Comparison of ENCODE assay signal across 10 cellular contexts in genomic region chr11:75689861-75690641, GRCh38. TPM values are rescaled to one million over a fixed set of nuclear protein-coding genes. Genes with fewer than 3 reads are reported as not detected.
DNase-seq lines count a peak whose midpoint lies in the region; ATAC-seq, FAIRE-seq and TF ChIP-seq lines count a peak whose summit lies in the region.
"Had no signal": no experiment of that assay in that cellular context is flagged by ENCODE, and none has a peak within 500 bp of the region (broad histone marks: within the 10 kb centered on the region; RNA-seq: fewer than 3 reads in every experiment).

No MANE protein-coding gene starts in this region.

- H4K20me1 ChIP-seq in PC-3 (ENCODE audit: low read length) = no peaks in the 10 kb centered on the region
- no peaks in the 10 kb centered on the region for H4K20me1 ChIP-seq in MM.1S (ENCODE audit: insufficient read depth, low read length)

- H3K9me3 ChIP-seq in PC-3 (ENCODE audit: low read length) (no peaks in the 10 kb centered on the region), MM.1S (replicated peaks; ENCODE audit: insufficient read depth, low read length) (no peaks in the 10 kb centered on the region)

- peak in 1 of 2 donors; percentile 12 for DNase-seq in activated T-cell treated with anti-CD3 and anti-CD28 coated beads, Interleukin-2, amount 50 U/mL, for 72 hours
- no peak for DNase-seq in activated T-cell treated with anti-CD3 and anti-CD28 coated beads, Interleukin-2, amount 50 U/mL, for 1 hour
- DNase-seq in PC-3 (peak; percentile 55), NCI-H510A treated with DMSO at 0.1 percent for 48 hours (lab: John Stamatoyannopoulos, UW) (no peak), MM.1S (no peak), urothelium cell line (ENCODE audit: low spot score) (no peak)
- no peak for DNase-seq in stimulated activated naive CD8-positive, alpha-beta T cell treated with anti-CD3 and anti-CD28 coated beads, Interleukin-15, Interleukin-2, amounts not matched to agents 100 U/mL and 50 U/mL, for 24 hours
- DNase-seq: NCI-H1105 treated with DMSO at 0.1 percent for 48 hours had no signal

- CTCF ChIA-PET in PC-3 (lab: Charles Lee) = interaction anchor here (0.7 kb wide), 1 partner anchor 16 kb away, joined by 3 read pairs; no protein-coding TSS in a partner anchor

- peaks cover 22% of the 10 kb centered on the region for H3K4me1 Mint-ChIP-seq in activated T-cell treated with anti-CD3 and anti-CD28 coated beads, Interleukin-2, amount 50 U/mL, for 72 hours (ENCODE audit: low read depth)

- H3K9me2 ChIP-seq in PC-3 (replicated peaks; ENCODE audit: low read length) (no peaks in the 10 kb centered on the region), MM.1S (replicated peaks; ENCODE audit: insufficient read depth, low read length) (no peaks in the 10 kb centered on the region)

- TF ChIP-seq CTCF in PC-3 (conservative IDR thresholded peaks at IDR 0.05; ENCODE audit: low read depth, low read length) (no peak), MM.1S (IDR thresholded peaks at IDR 0.05; ENCODE audit: low read length) (no peak)

- H3K27ac ChIP-seq in PC-3 (ENCODE audit: low read length) = no peak overlapping the region
- H3K27ac ChIP-seq in MM.1S (ENCODE audit: low read length) = no peak overlapping the region

- intact Hi-C loops in PC-3 (cut with micrococcal nuclease) = loop anchor here (10.0 kb wide), 1 partner anchor 145 kb away; no protein-coding TSS in a partner anchor

- FAIRE-seq in urothelium cell line (lab: Jason Lieb, UNC) = no peak

- peak overlapping the region; percentile 41 for H3K4me2 ChIP-seq in PC-3 (ENCODE audit: low read length)
- no peak overlapping the region for H3K4me2 ChIP-seq in MM.1S (ENCODE audit: low read depth, low read length)

- H3K9ac ChIP-seq in PC-3 (ENCODE audit: low read length) (no peak overlapping the region), MM.1S (ENCODE audit: low read length) (no peak overlapping the region)

- H2AFZ ChIP-seq in PC-3 (ENCODE audit: low read length) (no peak overlapping the region), MM.1S (ENCODE audit: low read length) (no peak overlapping the region)

- peaks cover 16% of the 10 kb centered on the region for H3K4me1 ChIP-seq in PC-3 (ENCODE audit: insufficient read depth, low read length)
- H3K4me1 ChIP-seq in MM.1S (ENCODE audit: low read length) = no peaks in the 10 kb centered on the region

- H3K4me3 Mint-ChIP-seq in activated T-cell treated with anti-CD3 and anti-CD28 coated beads, Interleukin-2, amount 50 U/mL, for 72 hours = peak overlapping the region in 1 of 2 donors; percentile 49
- H3K4me3 Mint-ChIP-seq: T-helper 1 cell treated with Interleukin-12 subunit alpha and Interleukin-12 subunit beta and Interleukin-4 antibody, amounts not matched to agents 30 μg/mL and 1 μg/mL, for 36 hours had no signal

- peaks cover 12% of the 10 kb centered on the region in 2 donors for H3K36me3 Mint-ChIP-seq in activated T-cell treated with anti-CD3 and anti-CD28 coated beads, Interleukin-2, amount 50 U/mL, for 72 hours (ENCODE audit: insufficient read depth in 2 of 2)

- H3K79me2 ChIP-seq in PC-3 (ENCODE audit: low read length) (no peaks in the 10 kb centered on the region), MM.1S (ENCODE audit: low read length) (no peaks in the 10 kb centered on the region)

- no peak overlapping the region for H3K27ac Mint-ChIP-seq in activated T-cell treated with anti-CD3 and anti-CD28 coated beads, Interleukin-2, amount 50 U/mL, for 72 hours
- H3K27ac Mint-ChIP-seq: T-helper 1 cell treated with Interleukin-12 subunit alpha and Interleukin-12 subunit beta and Interleukin-4 antibody, amounts not matched to agents 30 μg/mL and 1 μg/mL, for 36 hours had no signal

- H3F3A ChIP-seq in PC-3 (ENCODE audit: low read length, unreplicated experiment) = no peaks in the 10 kb centered on the region
- H3F3A ChIP-seq in MM.1S (ENCODE audit: insufficient read depth, low read length) = no peaks in the 10 kb centered on the region

- peaks cover 71% of the 10 kb centered on the region for H3K27me3 Mint-ChIP-seq in activated T-cell treated with anti-CD3 and anti-CD28 coated beads, Interleukin-2, amount 50 U/mL, for 72 hours (ENCODE audit: low read depth)

- peak; percentile 64 to 76 for ATAC-seq in activated T-cell treated with anti-CD3 and anti-CD28 coated beads, Interleukin-2, amount 50 U/mL, for 72 hours (replicated peaks in 1 of 2)
- ATAC-seq in HG02798 (IDR thresholded peaks at IDR 0.05; ENCODE audit: poor library complexity, unreplicated experiment) (peak; percentile 54), PC-3 (peak; percentile 80)
- peak; percentile 73 for ATAC-seq in stimulated activated naive CD8-positive, alpha-beta T cell treated with anti-CD3 and anti-CD28 coated beads, Interleukin-15, Interleukin-2, amounts not matched to agents 100 U/mL and 50 U/mL, for 24 hours

- POLR2A ChIA-PET in PC-3 (lab: Charles Lee; ENCODE audit: unreplicated experiment) = no interaction called here

- H3K9me3 Mint-ChIP-seq in activated T-cell treated with anti-CD3 and anti-CD28 coated beads, Interleukin-2, amount 50 U/mL, for 72 hours = peaks cover 6 to 14% of the 10 kb centered on the region in 2 donors

- H3K36me3 ChIP-seq in PC-3 (ENCODE audit: low read depth, low read length) (no peaks in the 10 kb centered on the region), MM.1S (replicated peaks; ENCODE audit: insufficient read depth, low read length) (no peaks in the 10 kb centered on the region)

- no TSS peak for BruUV-seq in PC-3 (replicated peaks; lab: Mats Ljungman, UMichigan)

- H3K4me3 ChIP-seq in PC-3 (ENCODE audit: low read length) = no peak overlapping the region
- no peak overlapping the region for H3K4me3 ChIP-seq in MM.1S (ENCODE audit: low read length)

- no peaks in the 10 kb centered on the region; the same call in 1 of the 2 replicates for H3K27me3 ChIP-seq in PC-3 (ENCODE audit: low read length)
- H3K27me3 ChIP-seq in MM.1S (replicated peaks; ENCODE audit: insufficient read depth, low read length) = peaks cover 19% of the 10 kb centered on the region

RNA-seq across cellular contexts. Expression of gene MAP6, which starts 21.2 kb away (rescaled TPM):
- under 1 TPM; 0.14 to 0.16 TPM for total RNA-seq in activated T-cell treated with anti-CD3 and anti-CD28 coated beads, Interleukin-2, amount 50 U/mL, for 72 hours
- 0.47 and 1.3 TPM in 2 replicates for total RNA-seq in PC-3 (2014; rRNA removed)

RNA-seq across cellular contexts. Expression of gene MOGAT2, which starts 27.6 kb away (rescaled TPM):
- not detected for total RNA-seq in activated T-cell treated with anti-CD3 and anti-CD28 coated beads, Interleukin-2, amount 50 U/mL, for 72 hours
- not detected in 2 replicates for total RNA-seq in PC-3 (2014; rRNA removed)
